In the genomic region with DNA sequence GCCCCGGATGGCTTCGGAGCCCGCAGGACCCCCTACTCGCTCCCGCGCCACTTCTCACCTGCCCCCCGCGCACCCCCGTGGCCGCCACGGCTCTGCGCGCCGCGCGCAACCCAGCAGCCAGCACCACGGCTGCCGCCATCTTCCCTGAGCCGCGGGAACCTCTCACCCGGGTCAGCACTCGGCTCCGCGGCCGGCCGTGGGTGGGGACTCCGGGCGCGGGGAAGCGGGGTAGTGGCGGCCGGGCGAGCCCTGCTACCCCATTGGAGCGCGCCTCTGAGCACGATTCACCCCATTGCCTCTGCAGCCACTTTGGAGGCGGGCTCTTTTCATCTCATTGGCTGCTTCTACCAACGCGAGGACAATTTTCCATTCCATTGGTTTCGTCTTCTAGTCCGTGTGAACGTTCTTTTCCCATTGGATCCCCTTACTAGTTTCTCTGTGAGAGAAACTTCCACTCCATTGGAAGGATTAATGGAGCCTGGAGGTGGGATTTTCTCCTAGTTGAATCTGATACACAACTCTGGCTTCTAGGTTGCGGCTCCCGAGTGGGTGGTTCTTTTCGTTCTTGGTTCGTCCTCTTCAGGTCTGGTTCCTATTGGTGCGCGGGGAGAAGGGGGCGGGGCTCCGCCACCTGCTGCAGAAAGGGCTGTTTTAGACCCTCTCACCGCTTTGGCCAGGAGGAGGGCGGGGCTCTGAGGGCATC, we compare ENCODE assay signal across 8 cellular contexts. TPM values are rescaled to one million over a fixed set of nuclear protein-coding genes. Genes with fewer than 3 reads are reported as not detected.
DNase-seq lines count a peak whose midpoint lies in the region; ATAC-seq and TF ChIP-seq lines count a peak whose summit lies in the region.

Gene HINT2 (minus strand): TSS at position 202 of the 703 bp plus-strand sequence. CDS start 63 bp downstream, at position 139.

- H3K4me3 ChIP-seq in AG10803 (ENCODE audit: low read length): peak within 1 kb of the TSS; percentile 85

- peak; percentile 99 for DNase-seq in AG10803 (ENCODE audit: low read depth)
- DNase-seq in NCI-H460 (ENCODE audit: extremely low read depth, low read depth): peak; percentile 96
- peak; percentile 96 for DNase-seq in activated CD4-positive, CD25-positive, alpha-beta regulatory T cell treated with anti-CD3 and anti-CD28 coated beads, Interleukin-2, amount 50 U/mL, for 72 hours
- DNase-seq in cerebellar nuclear complex (lab: John Stamatoyannopoulos, UW): peak; percentile 97 to 99
- peak; percentile 99 for DNase-seq in islet precursor cell
- DNase-seq in stimulated activated CD4-positive, alpha-beta T cell treated with anti-CD3 and anti-CD28 coated beads, Interleukin-12 subunit alpha, Interleukin-12 subunit beta, amount 100 ng/mL, for 48 hours (ENCODE audit: low read depth in 2 of 3, low spot score in 1 of 3): peak; percentile 96 to 98 (median 96)

- ATAC-seq in GM19043 (IDR thresholded peaks at IDR 0.05; ENCODE audit: low read depth, unreplicated experiment): peak; percentile 68
- peak; percentile 58 for ATAC-seq in HG03378 (IDR thresholded peaks at IDR 0.05; ENCODE audit: unreplicated experiment)

- no peak for TF ChIP-seq CTCF in AG10803 (conservative IDR thresholded peaks at IDR 0.05; ENCODE audit: low read length)

RNA-seq across cellular contexts. Expression of gene HINT2, which starts in this region (rescaled TPM):
- total RNA-seq in NCI-H460 (2014; rRNA removed; shearing (Covaris generic)): 18.2 and 22.8 TPM in 2 replicates
- polyA plus RNA-seq in NCI-H460 (2014; cell fraction: nucleus; rRNA removed): 21.7 and 33.3 TPM in 2 replicates

Comparison
In these comparisons a context has a peak if more than half of its experiments do, and no peak if none do; other contexts are left out.
1. Peak in every context shown above with its lines: DNase-seq, ATAC-seq and H3K4me3 ChIP-seq.